ENCODE assay signal across 12 cellular contexts in genomic region chr7:34107306-34107705, GRCh38.
DNase-seq lines count a peak whose midpoint lies in the region; ATAC-seq and TF ChIP-seq lines count a peak whose summit lies in the region.
"Had no signal": no experiment of that assay in that cellular context is flagged by ENCODE, and none has a peak within 500 bp of the region (broad histone marks: within the 10 kb centered on the region; RNA-seq: fewer than 3 reads in every experiment).

No MANE protein-coding gene starts in this region.

- DNase-seq in ELR (ENCODE audit: low read depth) (peak; percentile 51), NCI-H1436 (lab: John Stamatoyannopoulos, UW) (peak; percentile 80), choroid plexus epithelial cell (ENCODE audit: low read depth) (peak; percentile 59), NCI-H2227 treated with DMSO at 0.1 percent for 48 hours (lab: John Stamatoyannopoulos, UW) (no peak), activated gamma-delta T cell treated with Interleukin-2 at 50 U/mL for 16 hours (no peak)
- no peak for DNase-seq in stimulated activated naive B cell treated with anti-CD40 and anti-IgM and Interleukin-4, amounts not matched to agents 10 μg/mL and 1 μg/mL and 100 μg/mL, for 72 hours
- DNase-seq: activated CD4-positive, alpha-beta memory T cell treated with anti-CD3 and anti-CD28 coated beads for 36 hours; Calu3 had no signal

- H3K27me3 Mint-ChIP-seq in nephron (ENCODE audit: low read depth), result no peaks in the 10 kb centered on the region
- no peaks in the 10 kb centered on the region for H3K27me3 Mint-ChIP-seq in stimulated activated naive B cell treated with anti-CD40 and anti-IgM and Interleukin-4, amounts not matched to agents 10 μg/mL and 1 μg/mL and 100 μg/mL, for 72 hours
- H3K27me3 Mint-ChIP-seq: activated CD4-positive, alpha-beta memory T cell treated with anti-CD3 and anti-CD28 coated beads for 36 hours had no signal

- no peak for TF ChIP-seq CTCF in choroid plexus epithelial cell (conservative IDR thresholded peaks at IDR 0.05; ENCODE audit: low read depth, low read length)
- TF ChIP-seq CTCF in nephron (IDR thresholded peaks at IDR 0.05; ENCODE audit: unreplicated experiment in 3 of 3), result no peak

- H3K4me3 ChIP-seq in choroid plexus epithelial cell (ENCODE audit: low read depth, low read length), result no peak overlapping the region
- H3K4me3 ChIP-seq: HAP-1 had no signal

- H3K9me3 Mint-ChIP-seq in nephron, result no peaks in the 10 kb centered on the region
- peaks cover 5 to 12% of the 10 kb centered on the region in 2 donors for H3K9me3 Mint-ChIP-seq in stimulated activated naive B cell treated with anti-CD40 and anti-IgM and Interleukin-4, amounts not matched to agents 10 μg/mL and 1 μg/mL and 100 μg/mL, for 72 hours
- H3K9me3 Mint-ChIP-seq: activated CD4-positive, alpha-beta memory T cell treated with anti-CD3 and anti-CD28 coated beads for 36 hours had no signal

- no peaks in the 10 kb centered on the region for H3K36me3 Mint-ChIP-seq in nephron (ENCODE audit: low read depth)
- no peaks in the 10 kb centered on the region for H3K36me3 Mint-ChIP-seq in stimulated activated naive B cell treated with anti-CD40 and anti-IgM and Interleukin-4, amounts not matched to agents 10 μg/mL and 1 μg/mL and 100 μg/mL, for 72 hours
- H3K36me3 Mint-ChIP-seq: activated CD4-positive, alpha-beta memory T cell treated with anti-CD3 and anti-CD28 coated beads for 36 hours; activated naive CD4-positive, alpha-beta T cell treated with anti-CD3 and anti-CD28 coated beads, Interleukin-2, amount 50 U/mL, for 72 hours had no signal

- H3K4me1 Mint-ChIP-seq in nephron, result peaks cover 55% of the 10 kb centered on the region
- no peaks in the 10 kb centered on the region for H3K4me1 Mint-ChIP-seq in stimulated activated naive B cell treated with anti-CD40 and anti-IgM and Interleukin-4, amounts not matched to agents 10 μg/mL and 1 μg/mL and 100 μg/mL, for 72 hours

- H3K27ac Mint-ChIP-seq in nephron, result peak overlapping the region in 2 of 3 experiments; percentile 29 to 31
- no peak overlapping the region for H3K27ac Mint-ChIP-seq in stimulated activated naive B cell treated with anti-CD40 and anti-IgM and Interleukin-4, amounts not matched to agents 10 μg/mL and 1 μg/mL and 100 μg/mL, for 72 hours
- H3K27ac Mint-ChIP-seq: activated CD4-positive, alpha-beta memory T cell treated with anti-CD3 and anti-CD28 coated beads for 36 hours; activated naive CD4-positive, alpha-beta T cell treated with anti-CD3 and anti-CD28 coated beads, Interleukin-2, amount 50 U/mL, for 72 hours had no signal

- ATAC-seq in stimulated activated naive B cell treated with anti-CD40 and anti-IgM and Interleukin-4, amounts not matched to agents 10 μg/mL and 1 μg/mL and 100 μg/mL, for 72 hours (replicated peaks), result no peak
- no peak for ATAC-seq in GM19324 (IDR thresholded peaks at IDR 0.05; ENCODE audit: low FRiP score, unreplicated experiment)
- ATAC-seq: activated naive CD4-positive, alpha-beta T cell treated with anti-CD3 and anti-CD28 coated beads, Interleukin-2, amount 50 U/mL, for 72 hours had no signal

- H3K4me3 Mint-ChIP-seq in nephron, result no peak overlapping the region
- H3K4me3 Mint-ChIP-seq in stimulated activated naive B cell treated with anti-CD40 and anti-IgM and Interleukin-4, amounts not matched to agents 10 μg/mL and 1 μg/mL and 100 μg/mL, for 72 hours, result no peak overlapping the region
- H3K4me3 Mint-ChIP-seq: activated CD4-positive, alpha-beta memory T cell treated with anti-CD3 and anti-CD28 coated beads for 36 hours had no signal

Comparison
In these comparisons a context has a peak if more than half of its experiments do, and no peak if none do; other contexts are left out.
1. DNase-seq: peak in ELR (single experiment), NCI-H1436 (single experiment) and choroid plexus epithelial cell (single experiment); none in NCI-H2227 treated with DMSO at 0.1 percent for 48 hours (single experiment), stimulated activated naive B cell treated with anti-CD40 and anti-IgM and Interleukin-4, amounts not matched to agents 10 μg/mL and 1 μg/mL and 100 μg/mL, for 72 hours (single experiment) and activated gamma-delta T cell treated with Interleukin-2 at 50 U/mL for 16 hours (single experiment).